Comparison of ENCODE assay signal across 25 cellular contexts in genomic region chr7:1562126-1562525, GRCh38. TPM values are rescaled to one million over a fixed set of nuclear protein-coding genes. Genes with fewer than 3 reads are reported as not detected.
DNase-seq lines count a peak whose midpoint lies in the region; ATAC-seq, FAIRE-seq and TF ChIP-seq lines count a peak whose summit lies in the region.
"Had no signal": no experiment of that assay in that cellular context is flagged by ENCODE, and none has a peak within 500 bp of the region (broad histone marks: within the 10 kb centered on the region; RNA-seq: fewer than 3 reads in every experiment).

No MANE protein-coding gene starts in this region.

- FAIRE-seq in HTR-8/SVneo (lab: Jason Lieb, UNC) = peak; percentile 49
- FAIRE-seq: colon, GM12878 had no signal

- WGBS in endodermal cell (ENCODE audit: insufficient coverage in 1 of 2, insufficient read length in 1 of 2), 2 experiments = 84 to 89% methylated on average over 6 to 15 of the region's 15 CpGs

- no peak for ATAC-seq in GM18520 (IDR thresholded peaks at IDR 0.05; ENCODE audit: unreplicated experiment)
- ATAC-seq: activated CD8-positive, alpha-beta memory T cell treated with anti-CD3 and anti-CD28 coated beads, Interleukin-2, amount 10 ng/mL, durations not matched to agents 7 days and 5 days; gastroesophageal sphincter; GM12878 had no signal

- H3K36me3 ChIP-seq in endodermal cell (ENCODE audit: control insufficient read depth, insufficient read depth, low read length) = no peaks in the 10 kb centered on the region
- H3K36me3 ChIP-seq: breast epithelium had no signal

- H3K27me3 ChIP-seq in endodermal cell (ENCODE audit: control insufficient read depth, insufficient read depth, low read length, poor library complexity, severe bottlenecking) = no peaks in the 10 kb centered on the region
- H3K27me3 ChIP-seq: breast epithelium had no signal

- no peak overlapping the region for H3K4me3 ChIP-seq in AG10803 (ENCODE audit: low read length)
- H3K4me3 ChIP-seq in endodermal cell (ENCODE audit: low read length) = no peak overlapping the region
- H3K4me3 ChIP-seq: breast epithelium, esophagus muscularis mucosa, gastroesophageal sphincter, GM12878, SK-N-MC, skin epidermis had no signal

- H3K36me3 Mint-ChIP-seq in endodermal cell (ENCODE audit: low read depth) (peaks cover 11% of the 10 kb centered on the region), neural crest cell (ENCODE audit: low read depth) (no peaks in the 10 kb centered on the region)

- H3K9me3 Mint-ChIP-seq in endodermal cell (no peaks in the 10 kb centered on the region), neural crest cell (no peaks in the 10 kb centered on the region)
- H3K9me3 Mint-ChIP-seq: activated CD4-positive, alpha-beta T cell treated with anti-CD3 and anti-CD28 coated beads, Interleukin-2, amount 10 ng/mL, durations not matched to agents 7 days and 5 days; activated naive CD4-positive, alpha-beta T cell treated with anti-CD3 and anti-CD28 coated beads for 36 hours had no signal

- H3K27me3 Mint-ChIP-seq in endodermal cell (ENCODE audit: insufficient read depth) (no peaks in the 10 kb centered on the region), neural crest cell (ENCODE audit: low read depth) (no peaks in the 10 kb centered on the region)
- H3K27me3 Mint-ChIP-seq: activated CD4-positive, alpha-beta T cell treated with anti-CD3 and anti-CD28 coated beads, Interleukin-2, amount 10 ng/mL, durations not matched to agents 7 days and 5 days; activated CD8-positive, alpha-beta memory T cell treated with anti-CD3 and anti-CD28 coated beads, Interleukin-2, amount 10 ng/mL, durations not matched to agents 7 days and 5 days had no signal

- no peak overlapping the region for H3K9ac ChIP-seq in endodermal cell (ENCODE audit: extremely low read depth, low read length, poor library complexity, severe bottlenecking)

- no peak overlapping the region for H3K4me3 Mint-ChIP-seq in endodermal cell
- H3K4me3 Mint-ChIP-seq in neural crest cell = peak overlapping the region; percentile 1
- H3K4me3 Mint-ChIP-seq: activated CD4-positive, alpha-beta T cell treated with anti-CD3 and anti-CD28 coated beads, Interleukin-2, amount 10 ng/mL, durations not matched to agents 7 days and 5 days; activated CD8-positive, alpha-beta memory T cell treated with anti-CD3 and anti-CD28 coated beads, Interleukin-2, amount 10 ng/mL, durations not matched to agents 7 days and 5 days; activated naive CD4-positive, alpha-beta T cell treated with anti-CD3 and anti-CD28 coated beads for 36 hours had no signal

- no peaks in the 10 kb centered on the region for H3K4me1 ChIP-seq in endodermal cell (ENCODE audit: control insufficient read depth, insufficient read depth, low read length)
- H3K4me1 ChIP-seq: gastroesophageal sphincter had no signal

- H3K4me1 Mint-ChIP-seq in endodermal cell (peaks cover under 1% of the 10 kb centered on the region), neural crest cell (peaks cover 3% of the 10 kb centered on the region)
- H3K4me1 Mint-ChIP-seq: activated CD8-positive, alpha-beta memory T cell treated with anti-CD3 and anti-CD28 coated beads, Interleukin-2, amount 10 ng/mL, durations not matched to agents 7 days and 5 days had no signal

- H3K9me3 ChIP-seq in endodermal cell (ENCODE audit: control insufficient read depth, low read length) = no peaks in the 10 kb centered on the region
- H3K9me3 ChIP-seq: breast epithelium, esophagus muscularis mucosa, gastroesophageal sphincter had no signal

- DNase-seq in AG10803 (ENCODE audit: low read depth) = peak; percentile 38
- DNase-seq in HTR-8/SVneo (ENCODE audit: insufficient read length, low spot score) = no peak
- DNase-seq in endodermal cell = no peak
- DNase-seq in neural crest cell (ENCODE audit: low read depth, low spot score) = no peak
- DNase-seq in NCI-H1436 (lab: John Stamatoyannopoulos, UW) = no peak
- no peak for DNase-seq in activated CD4-positive, alpha-beta T cell treated with anti-CD3 and anti-CD28 coated beads, Interleukin-2, amount 50 U/mL, for 1 hour
- DNase-seq: ACHN; activated CD4-positive, alpha-beta T cell treated with anti-CD3 and anti-CD28 coated beads, Interleukin-2, amount 10 ng/mL, durations not matched to agents 7 days and 5 days; activated CD8-positive, alpha-beta memory T cell treated with anti-CD3 and anti-CD28 coated beads, Interleukin-2, amount 10 ng/mL, durations not matched to agents 7 days and 5 days; activated naive CD4-positive, alpha-beta T cell treated with anti-CD3 and anti-CD28 coated beads for 36 hours; hypothalamus; NCI-H1436 treated with DMSO at 0.1 percent for 48 hours; NCI-H510A treated with DMSO at 0.1 percent for 48 hours; stimulated activated CD4-positive, alpha-beta T cell treated with anti-CD3 and anti-CD28 coated beads, Interleukin-2, amount 100 ng/mL, for 24 hours had no signal

- TF ChIP-seq CTCF in AG10803 (conservative IDR thresholded peaks at IDR 0.05; ENCODE audit: low read length) = no peak
- no peak for TF ChIP-seq CTCF in endodermal cell (conservative IDR thresholded peaks at IDR 0.05)
- TF ChIP-seq CTCF in neural crest cell (conservative IDR thresholded peaks at IDR 0.05) = no peak

- H3K27ac Mint-ChIP-seq in endodermal cell = no peak overlapping the region
- H3K27ac Mint-ChIP-seq in neural crest cell (ENCODE audit: unreplicated experiment) = no peak overlapping the region
- H3K27ac Mint-ChIP-seq: activated CD4-positive, alpha-beta T cell treated with anti-CD3 and anti-CD28 coated beads, Interleukin-2, amount 10 ng/mL, durations not matched to agents 7 days and 5 days; activated CD8-positive, alpha-beta memory T cell treated with anti-CD3 and anti-CD28 coated beads, Interleukin-2, amount 10 ng/mL, durations not matched to agents 7 days and 5 days; activated naive CD4-positive, alpha-beta T cell treated with anti-CD3 and anti-CD28 coated beads for 36 hours had no signal

- H3K27ac ChIP-seq in endodermal cell (ENCODE audit: low read depth, low read length) = peak overlapping the region; percentile 53
- H3K27ac ChIP-seq: breast epithelium, C4-2B, esophagus muscularis mucosa, gastroesophageal sphincter, SK-N-MC had no signal

RNA-seq across cellular contexts. Expression of gene TMEM184A, which starts 6.1 kb away (rescaled TPM):
- total RNA-seq in endodermal cell (1 to 10 TPM; 4.6 to 5.1 TPM), neural crest cell (not detected in 2 replicates)
- polyA plus RNA-seq in endodermal cell (2013, experiment 1 of 2) = 0.43 TPM
- polyA plus RNA-seq in endodermal cell (2013, experiment 2 of 2) = 1.1 TPM
- total RNA-seq: activated CD4-positive, alpha-beta T cell treated with anti-CD3 and anti-CD28 coated beads, Interleukin-2, amount 10 ng/mL, durations not matched to agents 7 days and 5 days; activated CD8-positive, alpha-beta memory T cell treated with anti-CD3 and anti-CD28 coated beads, Interleukin-2, amount 10 ng/mL, durations not matched to agents 7 days and 5 days; pulmonary artery endothelial cell; T-helper 2 cell treated with Interferon-gamma antibody and Interleukin-4, amounts not matched to agents 100 ng/mL and 5 ng/mL, for 36 hours had no signal

RNA-seq across cellular contexts. Expression of gene PSMG3, which starts 7.7 kb away (rescaled TPM):
- total RNA-seq in endodermal cell = 10 to 100 TPM; 30.1 to 44.3 TPM
- polyA plus RNA-seq in endodermal cell (2013, experiment 1 of 2) = 30.0 TPM
- polyA plus RNA-seq in endodermal cell (2013, experiment 2 of 2) = 30.2 TPM
- total RNA-seq in neural crest cell = 50.6 and 57.8 TPM in 2 replicates

RNA-seq across cellular contexts. Expression of gene MAFK, which starts 31.6 kb away (rescaled TPM):
- 10 to 100 TPM in 1 of 2 donors, 1 to 10 TPM in 1; 7.7 to 10.7 TPM for total RNA-seq in endodermal cell
- 5.6 TPM for polyA plus RNA-seq in endodermal cell (2013, experiment 1 of 2)
- 5.2 TPM for polyA plus RNA-seq in endodermal cell (2013, experiment 2 of 2)
- total RNA-seq in neural crest cell = 2.5 and 2.9 TPM in 2 replicates

RNA-seq across cellular contexts. Expression of gene INTS1, which starts 57.9 kb away (rescaled TPM):
- total RNA-seq in endodermal cell (100 to 1,000 TPM; 145 to 178 TPM), neural crest cell (123 and 134 TPM in 2 replicates)
- polyA plus RNA-seq in endodermal cell (2013, experiment 1 of 2) = 71.2 TPM
- 59.7 TPM for polyA plus RNA-seq in endodermal cell (2013, experiment 2 of 2)
